In genomic region chr1:167601442-167602380, GRCh38 we compare ENCODE assay signal across 8 cellular contexts. TPM values are rescaled to one million over a fixed set of nuclear protein-coding genes. Genes with fewer than 3 reads are reported as not detected.
DNase-seq lines count a peak whose midpoint lies in the region; ATAC-seq and TF ChIP-seq lines count a peak whose summit lies in the region.

No MANE protein-coding gene starts in this region.

- H3K4me1 Mint-ChIP-seq in CD8-positive, alpha-beta memory T cell: peaks cover 37 to 47% (median 45%) of the 10 kb centered on the region in 3 donors
- peaks cover 26 to 30% of the 10 kb centered on the region in 2 donors for H3K4me1 Mint-ChIP-seq in natural killer cell

- ATAC-seq in natural killer cell (peak in 2 of 3 donors; percentile 24 to 82), GM21526 (IDR thresholded peaks at IDR 0.05; ENCODE audit: low FRiP score, unreplicated experiment) (no peak)

- peak overlapping the region in 5 of 8 donors; percentile 48 to 85 (median 74) for H3K27ac Mint-ChIP-seq in CD8-positive, alpha-beta memory T cell
- peak overlapping the region; percentile 10 to 16 for H3K27ac Mint-ChIP-seq in natural killer cell

- no peak for TF ChIP-seq CTCF in breast epithelium (IDR thresholded peaks at IDR 0.05)
- no peak for TF ChIP-seq CTCF in natural killer cell (IDR thresholded peaks at IDR 0.05)

- intact Hi-C loops in breast epithelium (cut with DNase I; ENCODE audit: low total_unique reads): loop anchor here (5.0 kb wide), 1 partner anchor 86 kb away; no protein-coding TSS in a partner anchor
- intact Hi-C loops in natural killer cell (cut with micrococcal nuclease): loop anchor here (2.0 to 5.0 kb wide), 3 partner anchors 27 to 56 kb away; no protein-coding TSS in a partner anchor

- peak overlapping the region in 5 of 7 donors; percentile 42 to 50 (median 48) for H3K4me3 Mint-ChIP-seq in CD8-positive, alpha-beta memory T cell
- no peak overlapping the region for H3K4me3 Mint-ChIP-seq in natural killer cell

- peaks cover 0 to 2% (median 2%) of the 10 kb centered on the region in 3 donors for H3K36me3 Mint-ChIP-seq in CD8-positive, alpha-beta memory T cell
- peaks cover 2% of the 10 kb centered on the region for H3K36me3 Mint-ChIP-seq in natural killer cell

- CTCF ChIA-PET in CD8-positive, alpha-beta memory T cell (lab: Charles Lee): interaction anchor here (1.2 to 6.2 kb wide), 19 partner anchors 8 to 202 kb away, joined by 3 to 132 read pairs (median 8); no protein-coding TSS in a partner anchor

- peak in 1 of 5 donors; percentile 19 for DNase-seq in CD8-positive, alpha-beta memory T cell
- DNase-seq in NAMALWA (ENCODE audit: low spot score) (peak; percentile 74), breast epithelium (ENCODE audit: low spot score in 2 of 2) (peak in 1 of 2 donors; percentile 63), natural killer cell (no peak), NCI-H1105 treated with DMSO at 0.1 percent for 48 hours (lab: John Stamatoyannopoulos, UW) (no peak), NCI-H82 (lab: John Stamatoyannopoulos, UW) (no peak), SHP77 treated with DMSO at 0.1 percent for 48 hours (lab: John Stamatoyannopoulos, UW) (no peak)

- H3K4me3 ChIP-seq in CD8-positive, alpha-beta memory T cell (ENCODE audit: low read length): no peak overlapping the region
- no peak overlapping the region for H3K4me3 ChIP-seq in breast epithelium

- H3K9me3 Mint-ChIP-seq in CD8-positive, alpha-beta memory T cell: peaks cover under 1 to 6% (median 2%) of the 10 kb centered on the region in 5 donors
- H3K9me3 Mint-ChIP-seq in natural killer cell: no peaks in the 10 kb centered on the region

- no peaks in the 10 kb centered on the region for H3K9me3 ChIP-seq in CD8-positive, alpha-beta memory T cell (ENCODE audit: low read length)
- peaks cover under 1 to 3% of the 10 kb centered on the region in 2 donors for H3K9me3 ChIP-seq in breast epithelium

- no peak overlapping the region for H3K27ac ChIP-seq in CD8-positive, alpha-beta memory T cell (ENCODE audit: low read depth, low read length)
- H3K27ac ChIP-seq in breast epithelium: peak overlapping the region; percentile 69 to 80

- POLR2A ChIA-PET in CD8-positive, alpha-beta memory T cell (lab: Charles Lee): interaction anchor here (0.6 to 2.3 kb wide), 5 partner anchors 27 to 86 kb away, joined by 3 to 18 read pairs (median 4); no protein-coding TSS in a partner anchor

- no peaks in the 10 kb centered on the region for H3K27me3 ChIP-seq in CD8-positive, alpha-beta memory T cell (ENCODE audit: insufficient read depth, low read length, poor library complexity, severe bottlenecking)
- no peaks in the 10 kb centered on the region for H3K27me3 ChIP-seq in breast epithelium

- TF ChIP-seq POLR2A in breast epithelium (IDR thresholded peaks at IDR 0.05): no peak

- H3K27me3 Mint-ChIP-seq in CD8-positive, alpha-beta memory T cell: no peaks in the 10 kb centered on the region
- H3K27me3 Mint-ChIP-seq in natural killer cell (ENCODE audit: low read depth in 2 of 2): peaks cover 0 to 5% of the 10 kb centered on the region in 2 donors

- peaks cover 33% of the 10 kb centered on the region for H3K4me1 ChIP-seq in CD8-positive, alpha-beta memory T cell (ENCODE audit: insufficient read depth, low read length)
- peaks cover 7 to 9% of the 10 kb centered on the region in 2 donors for H3K4me1 ChIP-seq in breast epithelium

- no peaks in the 10 kb centered on the region for H3K36me3 ChIP-seq in CD8-positive, alpha-beta memory T cell (ENCODE audit: insufficient read depth, low read length)
- no peaks in the 10 kb centered on the region for H3K36me3 ChIP-seq in breast epithelium

RNA-seq across cellular contexts. Expression of gene RCSD1, which starts 28.3 kb away (rescaled TPM):
- total RNA-seq in CD8-positive, alpha-beta memory T cell: 10 to 100 TPM; 45.9 to 47.9 TPM
- 171 TPM for polyA plus RNA-seq in CD8-positive, alpha-beta memory T cell
- total RNA-seq in breast epithelium (10 to 100 TPM; 11.5 to 29.0 (median 12.0) TPM), natural killer cell (100 to 1,000 TPM in 2 of 3 donors, 10 to 100 TPM in 1; 86.3 to 130 (median 110) TPM)

RNA-seq across cellular contexts. Expression of gene CREG1, which starts 48.1 kb away (rescaled TPM):
- 10 to 100 TPM; 14.6 to 15.3 TPM for total RNA-seq in CD8-positive, alpha-beta memory T cell
- polyA plus RNA-seq in CD8-positive, alpha-beta memory T cell: 19.5 TPM
- total RNA-seq in breast epithelium (100 to 1,000 TPM; 156 to 444 (median 190) TPM), natural killer cell (10 to 100 TPM in 1 of 3 donors, 1 to 10 TPM in 2; 6.7 to 15.8 (median 8.9) TPM)

Comparison
In these comparisons a context has a peak if more than half of its experiments do, and no peak if none do; other contexts are left out.
1. RNA of gene CREG1, which starts 48.1 kb away (total RNA-seq): 156 to 444 TPM in breast epithelium; 14.6 to 15.3 TPM in CD8-positive, alpha-beta memory T cell and 6.7 to 15.8 TPM in natural killer cell; every median in the first group is over 4 times any median in the second.